Comparison of ENCODE assay signal across 9 cellular contexts in the genomic region with DNA sequence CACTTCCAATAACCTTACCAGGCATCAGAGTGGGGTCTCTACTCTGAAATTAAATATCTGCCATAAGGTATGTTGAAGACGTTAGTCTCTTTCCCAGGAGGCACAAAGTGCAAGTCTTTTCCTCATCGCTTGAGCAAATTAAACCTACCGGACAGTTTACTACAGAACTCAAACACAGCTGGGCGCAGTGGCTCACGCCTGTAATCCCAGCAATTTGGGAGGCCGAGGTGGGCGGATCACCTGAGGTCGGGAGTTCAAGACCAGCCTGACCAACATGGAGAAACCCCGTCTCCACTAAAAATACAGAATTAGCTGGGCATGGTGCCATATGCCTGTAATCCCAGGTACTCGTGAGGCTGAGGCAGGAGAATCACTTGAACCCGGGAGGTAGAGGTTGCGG. TPM values are rescaled to one million over a fixed set of nuclear protein-coding genes. Genes with fewer than 3 reads are reported as not detected.
DNase-seq lines count a peak whose midpoint lies in the region; ATAC-seq and TF ChIP-seq lines count a peak whose summit lies in the region.
"Not testable (repeated sequence)": the region's sequence is repeated elsewhere in the genome, so short reads cannot be mapped to it uniquely, and the experiment has no call there.
"Had no signal": no experiment of that assay in that cellular context is flagged by ENCODE, and none has a peak within 500 bp of the region (broad histone marks: within the 10 kb centered on the region; RNA-seq: fewer than 3 reads in every experiment).

No MANE protein-coding gene starts in this region.

- not testable (repeated sequence) for H3K27me3 ChIP-seq in CD4-positive, CD25-positive, alpha-beta regulatory T cell (ENCODE audit: control insufficient read depth, insufficient read depth, low read length)

- ATAC-seq in CD4-positive, CD25-positive, alpha-beta regulatory T cell (ENCODE audit: low read depth in 2 of 2); T-cell (replicated peaks in 1 of 4); activated CD8-positive, alpha-beta T cell treated with anti-CD3 and anti-CD28 coated beads for 36 hours: not testable (repeated sequence)

- H3K36me3 Mint-ChIP-seq in CD4-positive, CD25-positive, alpha-beta regulatory T cell = peaks cover 13% of the 10 kb centered on the region
- H3K36me3 Mint-ChIP-seq in HFFc6 (ENCODE audit: low read depth) (peaks cover 53% of the 10 kb centered on the region), T-cell (peaks cover 12% of the 10 kb centered on the region), endothelial cell (ENCODE audit: low read depth, unreplicated experiment) (peaks cover 48% of the 10 kb centered on the region), nephron progenitor cell (ENCODE audit: low read depth) (peaks cover 58% of the 10 kb centered on the region)
- H3K36me3 Mint-ChIP-seq in activated CD8-positive, alpha-beta T cell treated with anti-CD3 and anti-CD28 coated beads for 36 hours (ENCODE audit: low read depth) = peaks cover 45% of the 10 kb centered on the region
- H3K36me3 Mint-ChIP-seq in activated naive CD8-positive, alpha-beta T cell = not testable (repeated sequence)
- peaks cover 32% of the 10 kb centered on the region for H3K36me3 Mint-ChIP-seq in stimulated activated naive CD8-positive, alpha-beta T cell treated with anti-CD3 and anti-CD28 coated beads, Interleukin-15, Interleukin-2, amounts not matched to agents 100 ng/mL and 50 ng/mL, for 24 hours (ENCODE audit: low read depth)

- H3K4me1 Mint-ChIP-seq in CD4-positive, CD25-positive, alpha-beta regulatory T cell = peaks cover 4 to 32% (median 25%) of the 10 kb centered on the region in 4 donors
- H3K4me1 Mint-ChIP-seq in HFFc6 (ENCODE audit: low read depth) (peaks cover 27% of the 10 kb centered on the region), T-cell (peaks cover 32 to 33% (median 33%) of the 10 kb centered on the region in 3 donors), endothelial cell (ENCODE audit: unreplicated experiment) (peaks cover 58% of the 10 kb centered on the region), nephron progenitor cell (peaks cover 31% of the 10 kb centered on the region)
- H3K4me1 Mint-ChIP-seq in activated CD8-positive, alpha-beta T cell treated with anti-CD3 and anti-CD28 coated beads for 36 hours (ENCODE audit: low read depth) = peaks cover 22% of the 10 kb centered on the region
- H3K4me1 Mint-ChIP-seq in activated naive CD8-positive, alpha-beta T cell (ENCODE audit: low read depth) = peaks cover 33% of the 10 kb centered on the region
- H3K4me1 Mint-ChIP-seq in stimulated activated naive CD8-positive, alpha-beta T cell treated with anti-CD3 and anti-CD28 coated beads, Interleukin-15, Interleukin-2, amounts not matched to agents 100 ng/mL and 50 ng/mL, for 24 hours (ENCODE audit: low read depth) = peaks cover 40% of the 10 kb centered on the region

- DNase-seq in CD4-positive, CD25-positive, alpha-beta regulatory T cell; HFFc6; T-cell; activated CD8-positive, alpha-beta T cell treated with anti-CD3 and anti-CD28 coated beads for 36 hours; endothelial cell (ENCODE audit: low spot score); nephron progenitor cell: not testable (repeated sequence)

- CTCF ChIA-PET in T-cell (lab: Charles Lee) = interaction anchor here in 1 of 2 donors (3.4 kb wide), 1 partner anchor 8 kb away, joined by 14 read pairs; the partner anchor contains the start of gene RAB13
- CTCF ChIA-PET in activated CD8-positive, alpha-beta T cell treated with anti-CD3 and anti-CD28 coated beads for 36 hours (lab: Charles Lee) = interaction anchor here (5.1 kb wide), 1 partner anchor 12 kb away, joined by 35 read pairs; the partner anchor contains the start of gene CREB3L4

- intact Hi-C loops in activated CD8-positive, alpha-beta T cell treated with anti-CD3 and anti-CD28 coated beads for 36 hours (cut with micrococcal nuclease) = not testable (repeated sequence)

- not testable (repeated sequence) for H3K27ac ChIP-seq in CD4-positive, CD25-positive, alpha-beta regulatory T cell (ENCODE audit: insufficient read depth, low read length, poor library complexity, severe bottlenecking)

- H3K9me3 Mint-ChIP-seq in CD4-positive, CD25-positive, alpha-beta regulatory T cell; HFFc6; T-cell; activated CD8-positive, alpha-beta T cell treated with anti-CD3 and anti-CD28 coated beads for 36 hours; activated naive CD8-positive, alpha-beta T cell (ENCODE audit: low read depth); endothelial cell (ENCODE audit: unreplicated experiment); nephron progenitor cell; stimulated activated naive CD8-positive, alpha-beta T cell treated with anti-CD3 and anti-CD28 coated beads, Interleukin-15, Interleukin-2, amounts not matched to agents 100 ng/mL and 50 ng/mL, for 24 hours: not testable (repeated sequence)

- not testable (repeated sequence) for H3K9me3 ChIP-seq in CD4-positive, CD25-positive, alpha-beta regulatory T cell (ENCODE audit: control insufficient read depth in 2 of 2, low read length in 2 of 2)

- H3K27me3 Mint-ChIP-seq in CD4-positive, CD25-positive, alpha-beta regulatory T cell; HFFc6 (ENCODE audit: insufficient read depth); T-cell; activated CD8-positive, alpha-beta T cell treated with anti-CD3 and anti-CD28 coated beads for 36 hours; activated naive CD8-positive, alpha-beta T cell; endothelial cell (ENCODE audit: unreplicated experiment); nephron progenitor cell (ENCODE audit: low read depth, poor library complexity); stimulated activated naive CD8-positive, alpha-beta T cell treated with anti-CD3 and anti-CD28 coated beads, Interleukin-15, Interleukin-2, amounts not matched to agents 100 ng/mL and 50 ng/mL, for 24 hours: not testable (repeated sequence)

- peak overlapping the region in 2 of 3 donors; percentile 73 to 97 for H3K27ac Mint-ChIP-seq in CD4-positive, CD25-positive, alpha-beta regulatory T cell
- H3K27ac Mint-ChIP-seq in HFFc6 (peak overlapping the region; percentile 89; the same call in 1 of the 2 replicates), T-cell (peak overlapping the region in 1 of 2 donors; percentile 43), endothelial cell (ENCODE audit: unreplicated experiment) (peak overlapping the region; percentile 71)
- H3K27ac Mint-ChIP-seq in activated CD8-positive, alpha-beta T cell treated with anti-CD3 and anti-CD28 coated beads for 36 hours = peak overlapping the region; percentile 95
- H3K27ac Mint-ChIP-seq in activated naive CD8-positive, alpha-beta T cell = peak overlapping the region; percentile 96
- H3K27ac Mint-ChIP-seq in nephron progenitor cell; stimulated activated naive CD8-positive, alpha-beta T cell treated with anti-CD3 and anti-CD28 coated beads, Interleukin-15, Interleukin-2, amounts not matched to agents 100 ng/mL and 50 ng/mL, for 24 hours: not testable (repeated sequence)

- not testable (repeated sequence) for H3K4me3 ChIP-seq in CD4-positive, CD25-positive, alpha-beta regulatory T cell (ENCODE audit: low read depth, low read length)

- H3K4me3 Mint-ChIP-seq in CD4-positive, CD25-positive, alpha-beta regulatory T cell = peak overlapping the region in 3 of 4 donors; percentile 97
- not testable (repeated sequence) for H3K4me3 Mint-ChIP-seq in HFFc6
- H3K4me3 Mint-ChIP-seq in T-cell (peak overlapping the region; percentile 92 to 97 (median 97)), endothelial cell (ENCODE audit: unreplicated experiment) (peak overlapping the region; percentile 52), nephron progenitor cell (peak overlapping the region; percentile 95)
- peak overlapping the region; percentile 99 for H3K4me3 Mint-ChIP-seq in activated CD8-positive, alpha-beta T cell treated with anti-CD3 and anti-CD28 coated beads for 36 hours
- H3K4me3 Mint-ChIP-seq in activated naive CD8-positive, alpha-beta T cell = peak overlapping the region; percentile 97
- H3K4me3 Mint-ChIP-seq in stimulated activated naive CD8-positive, alpha-beta T cell treated with anti-CD3 and anti-CD28 coated beads, Interleukin-15, Interleukin-2, amounts not matched to agents 100 ng/mL and 50 ng/mL, for 24 hours = peak overlapping the region; percentile 98

- not testable (repeated sequence) for TF ChIP-seq CTCF in HFFc6 (IDR thresholded peaks at IDR 0.05); activated CD8-positive, alpha-beta T cell treated with anti-CD3 and anti-CD28 coated beads for 36 hours (IDR thresholded peaks at IDR 0.05); endothelial cell (IDR thresholded peaks at IDR 0.05; ENCODE audit: unreplicated experiment); nephron progenitor cell (IDR thresholded peaks at IDR 0.05)

- peaks cover 15% of the 10 kb centered on the region for H3K36me3 ChIP-seq in CD4-positive, CD25-positive, alpha-beta regulatory T cell (ENCODE audit: control insufficient read depth, insufficient read depth, low read length)

- POLR2A ChIA-PET in T-cell (lab: Charles Lee) = interaction anchor here in 1 of 2 donors (1.7 kb wide), 1 partner anchor 11 kb away, joined by 6 read pairs; no protein-coding TSS in a partner anchor
- POLR2A ChIA-PET in activated CD8-positive, alpha-beta T cell treated with anti-CD3 and anti-CD28 coated beads for 36 hours (lab: Charles Lee) = interaction anchor here (1.0 to 13.9 kb wide), 8 partner anchors 10 to 243 kb away, joined by 3 to 237 read pairs (median 22); partner anchors contain the start of genes CREB3L4, CRTC2, GATAD2B and RAB13

- peaks cover 27% of the 10 kb centered on the region for H3K4me1 ChIP-seq in CD4-positive, CD25-positive, alpha-beta regulatory T cell (ENCODE audit: control insufficient read depth, insufficient read depth, low read length, poor library complexity, severe bottlenecking)

RNA-seq across cellular contexts. Expression of gene JTB, which starts 1.6 kb away (rescaled TPM):
- total RNA-seq in CD4-positive, CD25-positive, alpha-beta regulatory T cell = 93.8 TPM
- 100 to 1,000 TPM; 334 to 378 (median 356) TPM for polyA plus RNA-seq in CD4-positive, CD25-positive, alpha-beta regulatory T cell
- total RNA-seq in HFFc6 (2021; fragmentation: NEBNext Ultra II Directional; extraction: Animal tissue kit (Norgen Biotek cat#: 25700)) = 100 to 1,000 TPM in 5 of 6 experiments, 10 to 100 TPM in 1; 99.3 to 128 (median 109) TPM
- 100 to 1,000 TPM in 3 of 5 donors, 10 to 100 TPM in 2; 90.4 to 137 (median 129) TPM for total RNA-seq in T-cell
- 100 to 1,000 TPM; 151 to 153 TPM for total RNA-seq in activated CD8-positive, alpha-beta T cell treated with anti-CD3 and anti-CD28 coated beads for 36 hours
- 58.7 TPM for total RNA-seq in endothelial cell (ENCODE audit: unreplicated experiment)

RNA-seq across cellular contexts. Expression of gene RAB13, which starts 7.0 kb away (rescaled TPM):
- total RNA-seq in CD4-positive, CD25-positive, alpha-beta regulatory T cell = 0.57 TPM
- not detected for polyA plus RNA-seq in CD4-positive, CD25-positive, alpha-beta regulatory T cell
- total RNA-seq in HFFc6 (2021; fragmentation: NEBNext Ultra II Directional; extraction: Animal tissue kit (Norgen Biotek cat#: 25700)) = 100 to 1,000 TPM; 119 to 138 (median 128) TPM
- total RNA-seq in T-cell (1 to 10 TPM in 4 of 5 donors, under 1 TPM in 1; 0.91 to 3.6 (median 2.6) TPM), endothelial cell (ENCODE audit: unreplicated experiment) (419 TPM)
- total RNA-seq in activated CD8-positive, alpha-beta T cell treated with anti-CD3 and anti-CD28 coated beads for 36 hours = 10 to 100 TPM; 41.7 to 45.6 TPM
- polyA plus RNA-seq: IgD-negative memory B cell had no signal

RNA-seq across cellular contexts. Expression of gene CREB3L4, which starts 11.4 kb away (rescaled TPM):
- 2.5 TPM for total RNA-seq in CD4-positive, CD25-positive, alpha-beta regulatory T cell
- 1 to 10 TPM in 3 of 4 donors, under 1 TPM in 1; 0.90 to 5.4 (median 3.3) TPM for polyA plus RNA-seq in CD4-positive, CD25-positive, alpha-beta regulatory T cell
- total RNA-seq in HFFc6 (2021; fragmentation: NEBNext Ultra II Directional; extraction: Animal tissue kit (Norgen Biotek cat#: 25700)) = 1 to 10 TPM; 3.6 to 4.6 (median 4.1) TPM
- total RNA-seq in T-cell (1 to 10 TPM; 3.3 to 9.0 (median 6.3) TPM), endothelial cell (ENCODE audit: unreplicated experiment) (13.2 TPM)
- total RNA-seq in activated CD8-positive, alpha-beta T cell treated with anti-CD3 and anti-CD28 coated beads for 36 hours = 1 to 10 TPM; 8.3 to 8.8 TPM

RNA-seq across cellular contexts. Expression of gene RPS27, which starts 11.5 kb away (rescaled TPM):
- total RNA-seq in CD4-positive, CD25-positive, alpha-beta regulatory T cell = 4,265 TPM
- over 10,000 TPM; 16,500 to 24,850 (median 17,978) TPM for polyA plus RNA-seq in CD4-positive, CD25-positive, alpha-beta regulatory T cell
- 1,000 to 10,000 TPM in 4 of 6 experiments, 100 to 1,000 TPM in 2; 954 to 1,562 (median 1,206) TPM for total RNA-seq in HFFc6 (2021; fragmentation: NEBNext Ultra II Directional; extraction: Animal tissue kit (Norgen Biotek cat#: 25700))
- total RNA-seq in T-cell (1,000 to 10,000 TPM; 4,147 to 5,898 (median 5,716) TPM), endothelial cell (ENCODE audit: unreplicated experiment) (2,665 TPM)
- 1,000 to 10,000 TPM; 1,638 to 1,644 TPM for total RNA-seq in activated CD8-positive, alpha-beta T cell treated with anti-CD3 and anti-CD28 coated beads for 36 hours

RNA-seq across cellular contexts. Expression of gene SLC39A1, which starts 15.8 kb away (rescaled TPM):
- total RNA-seq in CD4-positive, CD25-positive, alpha-beta regulatory T cell = 15.8 TPM
- 10 to 100 TPM; 30.4 to 42.1 (median 35.8) TPM for polyA plus RNA-seq in CD4-positive, CD25-positive, alpha-beta regulatory T cell
- total RNA-seq in HFFc6 (2021; fragmentation: NEBNext Ultra II Directional; extraction: Animal tissue kit (Norgen Biotek cat#: 25700)) = 10 to 100 TPM; 88.8 to 95.7 (median 93.0) TPM
- total RNA-seq in T-cell (10 to 100 TPM; 15.1 to 22.0 (median 16.4) TPM), endothelial cell (ENCODE audit: unreplicated experiment) (136 TPM)
- total RNA-seq in activated CD8-positive, alpha-beta T cell treated with anti-CD3 and anti-CD28 coated beads for 36 hours = 10 to 100 TPM; 40.3 to 42.2 TPM

Comparison
In these comparisons a context has a peak if more than half of its experiments do, and no peak if none do; other contexts are left out.
1. RNA of gene RAB13, which starts 7.0 kb away (total RNA-seq): 419 TPM in endothelial cell (single experiment), 119 to 138 TPM in HFFc6 and 41.7 to 45.6 TPM in activated CD8-positive, alpha-beta T cell treated with anti-CD3 and anti-CD28 coated beads for 36 hours; 0.91 to 3.6 TPM in T-cell and 0.57 TPM in CD4-positive, CD25-positive, alpha-beta regulatory T cell (single experiment); every median in the first group is over 4 times any median in the second.